Comparison of ENCODE assay signal across 13 cellular contexts in genomic region chr6:5300206-5300764, GRCh38. TPM values are rescaled to one million over a fixed set of nuclear protein-coding genes. Genes with fewer than 3 reads are reported as not detected.
DNase-seq lines count a peak whose midpoint lies in the region; ATAC-seq and TF ChIP-seq lines count a peak whose summit lies in the region.
"Had no signal": no experiment of that assay in that cellular context is flagged by ENCODE, and none has a peak within 500 bp of the region (broad histone marks: within the 10 kb centered on the region; RNA-seq: fewer than 3 reads in every experiment).

No MANE protein-coding gene starts in this region.

- TF ChIP-seq CTCF in esophagus muscularis mucosa (IDR thresholded peaks at IDR 0.05) (no peak), nephron progenitor cell (IDR thresholded peaks at IDR 0.05) (no peak)

- no peaks in the 10 kb centered on the region for H3K36me3 ChIP-seq in esophagus muscularis mucosa

- ATAC-seq in activated T-cell treated with anti-CD3 and anti-CD28 coated beads, Interleukin-2, amount 50 U/mL, for 72 hours (replicated peaks in 1 of 2), result no peak

- peaks cover 7 to 23% (median 15%) of the 10 kb centered on the region in 4 donors for H3K4me1 ChIP-seq in esophagus muscularis mucosa

- TF ChIP-seq POLR2A in esophagus muscularis mucosa (IDR thresholded peaks at IDR 0.05; ENCODE audit: low read depth), result no peak

- H3K27me3 ChIP-seq in esophagus muscularis mucosa, result no peaks in the 10 kb centered on the region

- H3K27me3 Mint-ChIP-seq in activated T-cell treated with anti-CD3 and anti-CD28 coated beads, Interleukin-2, amount 50 U/mL, for 24 hours, result no peaks in the 10 kb centered on the region
- H3K27me3 Mint-ChIP-seq in activated T-cell treated with anti-CD3 and anti-CD28 coated beads, Interleukin-2, amount 50 U/mL, for 72 hours (ENCODE audit: low read depth), result no peaks in the 10 kb centered on the region
- H3K27me3 Mint-ChIP-seq in activated T-helper 1 cell treated with anti-CD3 and anti-CD28 coated beads, Interleukin-12 subunit alpha, Interleukin-12 subunit beta, Interleukin-2, Interleukin-4 antibody, amounts not matched to agents 30 ng/mL and 10 ng/mL and 1 ng/mL, durations not matched to agents 14 hours and 24 hours and 36 hours (ENCODE audit: insufficient read depth), result no peaks in the 10 kb centered on the region
- peaks cover 72% of the 10 kb centered on the region for H3K27me3 Mint-ChIP-seq in nephron progenitor cell (ENCODE audit: low read depth, poor library complexity)
- H3K27me3 Mint-ChIP-seq: B cell; CD4-positive, alpha-beta T cell had no signal

- H3K27ac Mint-ChIP-seq in activated T-cell treated with anti-CD3 and anti-CD28 coated beads, Interleukin-2, amount 50 U/mL, for 24 hours, result peak overlapping the region; percentile 37
- H3K27ac Mint-ChIP-seq in activated T-cell treated with anti-CD3 and anti-CD28 coated beads, Interleukin-2, amount 50 U/mL, for 72 hours, result no peak overlapping the region
- H3K27ac Mint-ChIP-seq in activated T-helper 1 cell treated with anti-CD3 and anti-CD28 coated beads, Interleukin-12 subunit alpha, Interleukin-12 subunit beta, Interleukin-2, Interleukin-4 antibody, amounts not matched to agents 30 ng/mL and 10 ng/mL and 1 ng/mL, durations not matched to agents 14 hours and 24 hours and 36 hours, result peak overlapping the region; percentile 41
- H3K27ac Mint-ChIP-seq in nephron progenitor cell, result no peak overlapping the region
- H3K27ac Mint-ChIP-seq: B cell; CD4-positive, alpha-beta T cell; H9 had no signal

- H3K9me3 Mint-ChIP-seq in activated T-cell treated with anti-CD3 and anti-CD28 coated beads, Interleukin-2, amount 50 U/mL, for 24 hours, result no peaks in the 10 kb centered on the region
- no peaks in the 10 kb centered on the region for H3K9me3 Mint-ChIP-seq in activated T-cell treated with anti-CD3 and anti-CD28 coated beads, Interleukin-2, amount 50 U/mL, for 72 hours
- H3K9me3 Mint-ChIP-seq in activated T-helper 1 cell treated with anti-CD3 and anti-CD28 coated beads, Interleukin-12 subunit alpha, Interleukin-12 subunit beta, Interleukin-2, Interleukin-4 antibody, amounts not matched to agents 30 ng/mL and 10 ng/mL and 1 ng/mL, durations not matched to agents 14 hours and 24 hours and 36 hours, result no peaks in the 10 kb centered on the region
- no peaks in the 10 kb centered on the region for H3K9me3 Mint-ChIP-seq in nephron progenitor cell
- H3K9me3 Mint-ChIP-seq: CD4-positive, alpha-beta T cell; H9 had no signal

- no peak for DNase-seq in activated T-cell treated with anti-CD3 and anti-CD28 coated beads, Interleukin-2, amount 50 U/mL, for 24 hours
- DNase-seq in activated T-cell treated with anti-CD3 and anti-CD28 coated beads, Interleukin-2, amount 50 U/mL, for 72 hours, result no peak
- no peak for DNase-seq in activated T-helper 1 cell treated with anti-CD3 and anti-CD28 coated beads, Interleukin-12 subunit alpha, Interleukin-12 subunit beta, Interleukin-2, Interleukin-4 antibody, amounts not matched to agents 30 ng/mL and 10 ng/mL and 1 ng/mL, durations not matched to agents 14 hours and 24 hours and 36 hours (ENCODE audit: low spot score)
- DNase-seq in esophagus muscularis mucosa (ENCODE audit: extremely low spot score), result peak; percentile 17
- DNase-seq in cerebellum (ENCODE audit: low spot score), result no peak
- DNase-seq in nephron progenitor cell, result no peak
- no peak for DNase-seq in HT-29 (ENCODE audit: low spot score)
- DNase-seq: C1 segment of cervical spinal cord; CD4-positive, alpha-beta T cell; DMS79; GOT3; H9 had no signal

- no peak for TF ChIP-seq EP300 in esophagus muscularis mucosa (IDR thresholded peaks at IDR 0.05)

- H3K4me1 Mint-ChIP-seq in activated T-cell treated with anti-CD3 and anti-CD28 coated beads, Interleukin-2, amount 50 U/mL, for 24 hours (ENCODE audit: low read depth), result peaks cover 56% of the 10 kb centered on the region
- peaks cover 73% of the 10 kb centered on the region for H3K4me1 Mint-ChIP-seq in activated T-cell treated with anti-CD3 and anti-CD28 coated beads, Interleukin-2, amount 50 U/mL, for 72 hours (ENCODE audit: low read depth)
- peaks cover 17% of the 10 kb centered on the region for H3K4me1 Mint-ChIP-seq in activated T-helper 1 cell treated with anti-CD3 and anti-CD28 coated beads, Interleukin-12 subunit alpha, Interleukin-12 subunit beta, Interleukin-2, Interleukin-4 antibody, amounts not matched to agents 30 ng/mL and 10 ng/mL and 1 ng/mL, durations not matched to agents 14 hours and 24 hours and 36 hours (ENCODE audit: low read depth)
- peaks cover 32% of the 10 kb centered on the region for H3K4me1 Mint-ChIP-seq in nephron progenitor cell

- 71% methylated on average over 1 of the region's 1 CpG for WGBS in esophagus muscularis mucosa

- H3K4me3 ChIP-seq in esophagus muscularis mucosa, result no peak overlapping the region

- peaks cover 16% of the 10 kb centered on the region for H3K36me3 Mint-ChIP-seq in activated T-cell treated with anti-CD3 and anti-CD28 coated beads, Interleukin-2, amount 50 U/mL, for 24 hours (ENCODE audit: low read depth)
- no peaks in the 10 kb centered on the region for H3K36me3 Mint-ChIP-seq in activated T-cell treated with anti-CD3 and anti-CD28 coated beads, Interleukin-2, amount 50 U/mL, for 72 hours (ENCODE audit: insufficient read depth in 2 of 2)
- no peaks in the 10 kb centered on the region for H3K36me3 Mint-ChIP-seq in activated T-helper 1 cell treated with anti-CD3 and anti-CD28 coated beads, Interleukin-12 subunit alpha, Interleukin-12 subunit beta, Interleukin-2, Interleukin-4 antibody, amounts not matched to agents 30 ng/mL and 10 ng/mL and 1 ng/mL, durations not matched to agents 14 hours and 24 hours and 36 hours (ENCODE audit: low read depth)
- H3K36me3 Mint-ChIP-seq in nephron progenitor cell (ENCODE audit: low read depth), result peaks cover 5% of the 10 kb centered on the region

- H3K27ac ChIP-seq in esophagus muscularis mucosa (replicated peaks in 1 of 4), result no peak overlapping the region

- intact Hi-C loops in activated T-helper 1 cell treated with anti-CD3 and anti-CD28 coated beads, Interleukin-12 subunit alpha, Interleukin-12 subunit beta, Interleukin-2, Interleukin-4 antibody, amounts not matched to agents 30 ng/mL and 10 ng/mL and 1 ng/mL, durations not matched to agents 14 hours and 24 hours and 36 hours (cut with micrococcal nuclease), result no loop called here
- intact Hi-C loops in esophagus muscularis mucosa (cut with DNase I), result loop anchor here (5.0 kb wide), 1 partner anchor 158 kb away; no protein-coding TSS in a partner anchor

- no peak overlapping the region for H3K4me3 Mint-ChIP-seq in activated T-cell treated with anti-CD3 and anti-CD28 coated beads, Interleukin-2, amount 50 U/mL, for 24 hours
- H3K4me3 Mint-ChIP-seq in activated T-cell treated with anti-CD3 and anti-CD28 coated beads, Interleukin-2, amount 50 U/mL, for 72 hours, result peak overlapping the region in 1 of 2 donors; percentile 5
- H3K4me3 Mint-ChIP-seq in activated T-helper 1 cell treated with anti-CD3 and anti-CD28 coated beads, Interleukin-12 subunit alpha, Interleukin-12 subunit beta, Interleukin-2, Interleukin-4 antibody, amounts not matched to agents 30 ng/mL and 10 ng/mL and 1 ng/mL, durations not matched to agents 14 hours and 24 hours and 36 hours, result no peak overlapping the region
- no peak overlapping the region for H3K4me3 Mint-ChIP-seq in nephron progenitor cell
- H3K4me3 Mint-ChIP-seq: B cell; CD4-positive, alpha-beta T cell; H9 had no signal

- H3K9me3 ChIP-seq in esophagus muscularis mucosa, result no peaks in the 10 kb centered on the region

RNA-seq across cellular contexts. Expression of gene FARS2, which starts 39.0 kb away (rescaled TPM):
- total RNA-seq in activated T-cell treated with anti-CD3 and anti-CD28 coated beads, Interleukin-2, amount 50 U/mL, for 72 hours, result 10 to 100 TPM; 23.9 to 26.0 TPM
- 20.8 and 23.8 TPM in 2 replicates for total RNA-seq in activated T-helper 1 cell treated with anti-CD3 and anti-CD28 coated beads, Interleukin-12 subunit alpha, Interleukin-12 subunit beta, Interleukin-2, Interleukin-4 antibody, amounts not matched to agents 30 ng/mL and 10 ng/mL and 1 ng/mL, durations not matched to agents 14 hours and 24 hours and 36 hours
- 10 to 100 TPM; 10.6 to 24.9 (median 15.2) TPM for total RNA-seq in esophagus muscularis mucosa
- total RNA-seq in cerebellum, result 29.2 TPM
- 20.0 and 30.5 TPM in 2 replicates for total RNA-seq in HT-29 (2014; rRNA removed; shearing (Covaris generic))

RNA-seq across cellular contexts. Expression of gene LYRM4, which starts 39.5 kb away (rescaled TPM):
- 10 to 100 TPM; 28.4 to 38.3 TPM for total RNA-seq in activated T-cell treated with anti-CD3 and anti-CD28 coated beads, Interleukin-2, amount 50 U/mL, for 72 hours
- total RNA-seq in activated T-helper 1 cell treated with anti-CD3 and anti-CD28 coated beads, Interleukin-12 subunit alpha, Interleukin-12 subunit beta, Interleukin-2, Interleukin-4 antibody, amounts not matched to agents 30 ng/mL and 10 ng/mL and 1 ng/mL, durations not matched to agents 14 hours and 24 hours and 36 hours, result 47.1 and 48.9 TPM in 2 replicates
- 10 to 100 TPM; 16.9 to 20.9 (median 18.4) TPM for total RNA-seq in esophagus muscularis mucosa
- 16.2 TPM for total RNA-seq in cerebellum
- 25.0 and 29.9 TPM in 2 replicates for total RNA-seq in HT-29 (2014; rRNA removed; shearing (Covaris generic))

Comparison
In these comparisons a context has a peak if more than half of its experiments do, and no peak if none do; other contexts are left out.
1. H3K27ac Mint-ChIP-seq: peak in activated T-cell treated with anti-CD3 and anti-CD28 coated beads, Interleukin-2, amount 50 U/mL, for 24 hours (single experiment) and activated T-helper 1 cell treated with anti-CD3 and anti-CD28 coated beads, Interleukin-12 subunit alpha, Interleukin-12 subunit beta, Interleukin-2, Interleukin-4 antibody, amounts not matched to agents 30 ng/mL and 10 ng/mL and 1 ng/mL, durations not matched to agents 14 hours and 24 hours and 36 hours (single experiment); none in activated T-cell treated with anti-CD3 and anti-CD28 coated beads, Interleukin-2, amount 50 U/mL, for 72 hours (single experiment) and nephron progenitor cell (single experiment).